8 cellular contexts compared by ENCODE assay signal in the genomic region with DNA sequence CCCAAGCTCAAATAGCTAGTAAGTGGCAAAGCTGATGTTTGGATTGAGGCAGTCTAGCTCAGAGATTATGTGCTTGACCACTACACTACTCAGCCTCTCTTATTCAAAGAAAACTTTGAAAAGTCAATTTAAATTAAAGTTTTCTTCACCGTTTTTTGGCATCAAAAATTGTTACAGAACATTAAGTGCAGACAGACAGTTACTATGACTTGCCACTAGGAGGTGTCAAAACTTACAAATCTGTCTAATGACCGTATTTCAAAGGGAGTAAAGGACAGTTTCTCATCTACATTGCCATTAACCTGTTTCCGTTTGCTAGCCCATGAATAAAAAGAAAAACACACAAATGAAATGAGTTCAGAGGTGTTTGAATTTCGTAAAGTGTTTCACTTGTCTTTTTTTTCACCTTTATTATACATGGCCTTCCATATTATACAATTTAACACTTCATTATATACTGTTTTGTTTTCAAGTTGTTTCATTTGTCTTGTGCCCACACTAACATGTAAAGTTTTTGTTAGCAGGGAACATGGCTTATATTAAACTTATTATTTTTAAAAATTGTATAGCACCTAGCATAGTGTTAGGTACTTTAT. TPM values are rescaled to one million over a fixed set of nuclear protein-coding genes. Genes with fewer than 3 reads are reported as not detected.
DNase-seq lines count a peak whose midpoint lies in the region; ATAC-seq and TF ChIP-seq lines count a peak whose summit lies in the region.

No MANE protein-coding gene starts in this region.

- POLR2A ChIA-PET in HEK293 (lab: Yijun Ruan, JAX) = no interaction called here
- POLR2A ChIA-PET in activated CD8-positive, alpha-beta T cell treated with anti-CD3 and anti-CD28 coated beads for 36 hours (lab: Charles Lee) = no interaction called here

- H3K4me1 ChIP-seq in HEK293 (ENCODE audit: control insufficient read depth, insufficient read depth, low read length) (no peaks in the 10 kb centered on the region), hepatocyte (ENCODE audit: insufficient read depth) (no peaks in the 10 kb centered on the region)

- H3K36me3 ChIP-seq in HEK293 (ENCODE audit: control insufficient read depth in 2 of 2, insufficient read depth in 1 of 2, low read length in 2 of 2) = no peaks in the 10 kb centered on the region
- H3K36me3 ChIP-seq in hepatocyte (replicated peaks; ENCODE audit: insufficient read depth, low read depth) = no peaks in the 10 kb centered on the region

- H3K27ac Mint-ChIP-seq in activated naive CD4-positive, alpha-beta T cell treated with anti-CD3 and anti-CD28 coated beads, Interleukin-2, amount 50 U/mL, for 72 hours = no peak overlapping the region
- no peak overlapping the region for H3K27ac Mint-ChIP-seq in activated CD8-positive, alpha-beta T cell treated with anti-CD3 and anti-CD28 coated beads for 36 hours
- H3K27ac Mint-ChIP-seq in stimulated activated naive CD8-positive, alpha-beta T cell treated with anti-CD3 and anti-CD28 coated beads, Interleukin-15, amount 100 ng/mL, for 72 hours = no peak overlapping the region

- H3K36me3 Mint-ChIP-seq in activated naive CD4-positive, alpha-beta T cell treated with anti-CD3 and anti-CD28 coated beads, Interleukin-2, amount 50 U/mL, for 72 hours = no peaks in the 10 kb centered on the region
- no peaks in the 10 kb centered on the region for H3K36me3 Mint-ChIP-seq in activated CD8-positive, alpha-beta T cell treated with anti-CD3 and anti-CD28 coated beads for 36 hours (ENCODE audit: low read depth)

- no peak overlapping the region for H2AFZ ChIP-seq in hepatocyte

- peak; percentile 73 to 74 for ATAC-seq in activated naive CD4-positive, alpha-beta T cell treated with anti-CD3 and anti-CD28 coated beads, Interleukin-2, amount 50 U/mL, for 72 hours
- ATAC-seq in activated CD8-positive, alpha-beta T cell treated with anti-CD3 and anti-CD28 coated beads for 36 hours = peak; percentile 95
- peak; percentile 72 for ATAC-seq in stimulated activated naive CD8-positive, alpha-beta T cell treated with anti-CD3 and anti-CD28 coated beads, Interleukin-15, amount 100 ng/mL, for 72 hours
- ATAC-seq in GM18505 (IDR thresholded peaks at IDR 0.05; ENCODE audit: unreplicated experiment) = no peak

- H3K9me3 Mint-ChIP-seq in activated naive CD4-positive, alpha-beta T cell treated with anti-CD3 and anti-CD28 coated beads, Interleukin-2, amount 50 U/mL, for 72 hours = no peaks in the 10 kb centered on the region
- H3K9me3 Mint-ChIP-seq in activated CD8-positive, alpha-beta T cell treated with anti-CD3 and anti-CD28 coated beads for 36 hours = no peaks in the 10 kb centered on the region
- H3K9me3 Mint-ChIP-seq in stimulated activated naive CD8-positive, alpha-beta T cell treated with anti-CD3 and anti-CD28 coated beads, Interleukin-15, amount 100 ng/mL, for 72 hours = no peaks in the 10 kb centered on the region

- no peaks in the 10 kb centered on the region for H3K9me3 ChIP-seq in HEK293 (ENCODE audit: control insufficient read depth, insufficient read depth, low read depth, low read length)
- H3K9me3 ChIP-seq in hepatocyte (ENCODE audit: low read depth) = no peaks in the 10 kb centered on the region

- no peak overlapping the region for H3K4me2 ChIP-seq in hepatocyte

- no peak overlapping the region for H3K4me3 Mint-ChIP-seq in activated CD8-positive, alpha-beta T cell treated with anti-CD3 and anti-CD28 coated beads for 36 hours
- H3K4me3 Mint-ChIP-seq in stimulated activated naive CD8-positive, alpha-beta T cell treated with anti-CD3 and anti-CD28 coated beads, Interleukin-15, amount 100 ng/mL, for 72 hours = no peak overlapping the region

- H3K4me3 ChIP-seq in HEK293 (ENCODE audit: low read depth, low read length) = no peak overlapping the region
- no peak overlapping the region for H3K4me3 ChIP-seq in hepatocyte

- H3K79me2 ChIP-seq in hepatocyte = no peaks in the 10 kb centered on the region

- no peak for TF ChIP-seq POLR2A in GM18505 (IDR thresholded peaks at IDR 0.05; ENCODE audit: borderline replicate concordance, extremely low read depth, insufficient read depth, insufficient read length)

- TF ChIP-seq CTCF in HEK293 (tag by site-specific recombination; IDR thresholded peaks at IDR 0.05) = peak; percentile 11; the same call in 1 of the 2 replicates
- TF ChIP-seq CTCF in activated CD8-positive, alpha-beta T cell treated with anti-CD3 and anti-CD28 coated beads for 36 hours (IDR thresholded peaks at IDR 0.05) = peak; percentile 88
- peak; percentile 75 for TF ChIP-seq CTCF in hepatocyte (IDR thresholded peaks at IDR 0.05; ENCODE audit: poor library complexity)

- WGBS in hepatocyte (ENCODE audit: low lambda C conversion rate, missing lambda C conversion rate) = 9% methylated on average over 4 of the region's 4 CpGs

- intact Hi-C loops in activated CD8-positive, alpha-beta T cell treated with anti-CD3 and anti-CD28 coated beads for 36 hours (cut with micrococcal nuclease) = loop anchor here (1.0 to 10.0 kb wide), 2 partner anchors 41 to 123 kb away; no protein-coding TSS in a partner anchor

- H3K9me2 ChIP-seq in hepatocyte (replicated peaks; ENCODE audit: insufficient read depth) = no peaks in the 10 kb centered on the region

- DNase-seq in activated naive CD4-positive, alpha-beta T cell treated with anti-CD3 and anti-CD28 coated beads, Interleukin-2, amount 50 U/mL, for 72 hours (ENCODE audit: low spot score in 2 of 2) = no peak
- no peak for DNase-seq in activated naive CD4-positive, alpha-beta T cell (lab: John Stamatoyannopoulos, UW)
- DNase-seq in NCI-H2029 (lab: John Stamatoyannopoulos, UW) (peak; percentile 57), hepatocyte (ENCODE audit: low spot score) (peak; percentile 59)
- DNase-seq in activated CD8-positive, alpha-beta T cell treated with anti-CD3 and anti-CD28 coated beads for 36 hours = no peak
- DNase-seq in stimulated activated naive CD8-positive, alpha-beta T cell treated with anti-CD3 and anti-CD28 coated beads, Interleukin-15, amount 100 ng/mL, for 72 hours = no peak

- H3K27me3 Mint-ChIP-seq in activated CD8-positive, alpha-beta T cell treated with anti-CD3 and anti-CD28 coated beads for 36 hours = peaks cover 3% of the 10 kb centered on the region
- H3K27me3 Mint-ChIP-seq in stimulated activated naive CD8-positive, alpha-beta T cell treated with anti-CD3 and anti-CD28 coated beads, Interleukin-15, amount 100 ng/mL, for 72 hours = no peaks in the 10 kb centered on the region

- no peaks in the 10 kb centered on the region for H3K4me1 Mint-ChIP-seq in activated CD8-positive, alpha-beta T cell treated with anti-CD3 and anti-CD28 coated beads for 36 hours (ENCODE audit: low read depth)
- H3K4me1 Mint-ChIP-seq in stimulated activated naive CD8-positive, alpha-beta T cell treated with anti-CD3 and anti-CD28 coated beads, Interleukin-15, amount 100 ng/mL, for 72 hours = no peaks in the 10 kb centered on the region

- CTCF ChIA-PET in HEK293 (lab: Yijun Ruan, JAX) = interaction anchor here (0.6 to 5.1 kb wide), 15 partner anchors 8 to 545 kb away, joined by 3 to 48 read pairs (median 3); no protein-coding TSS in a partner anchor
- CTCF ChIA-PET in activated CD8-positive, alpha-beta T cell treated with anti-CD3 and anti-CD28 coated beads for 36 hours (lab: Charles Lee) = interaction anchor here (0.6 to 5.3 kb wide), 31 partner anchors 8 to 283 kb away, joined by 3 to 96 read pairs (median 4); partner anchors contain the start of genes DIPK1A and MTF2

- no peaks in the 10 kb centered on the region for H4K20me1 ChIP-seq in hepatocyte (ENCODE audit: insufficient read depth, poor library complexity, severe bottlenecking)

- H3K27ac ChIP-seq in HEK293 (ENCODE audit: extremely low read depth, low read depth, low read length) (no peak overlapping the region), hepatocyte (no peak overlapping the region)

- H3K27me3 ChIP-seq in hepatocyte = no peaks in the 10 kb centered on the region

TF ChIP-seq in HEK293, 187 proteins besides CTCF, POLR2A, EP300 and RAD21:
- TF ChIP-seq ZNF266 (tag by site-specific recombination; IDR thresholded peaks at IDR 0.05; ENCODE audit: low read depth) (no peak), ZFP69B (tag by site-specific recombination; IDR thresholded peaks at IDR 0.05) (no peak), ZNF830 (tag by site-specific recombination; IDR thresholded peaks at IDR 0.05; ENCODE audit: low read depth) (no peak), ZNF473 (tag by site-specific recombination; IDR thresholded peaks at IDR 0.05) (no peak), ZNF571 (tag by site-specific recombination; IDR thresholded peaks at IDR 0.05) (no peak), ZNF654 (tag by site-specific recombination; IDR thresholded peaks at IDR 0.05; ENCODE audit: low read depth) (peak; percentile 79), ZNF184 (tag by site-specific recombination; IDR thresholded peaks at IDR 0.05) (no peak)
- TF ChIP-seq, protein P1, sequence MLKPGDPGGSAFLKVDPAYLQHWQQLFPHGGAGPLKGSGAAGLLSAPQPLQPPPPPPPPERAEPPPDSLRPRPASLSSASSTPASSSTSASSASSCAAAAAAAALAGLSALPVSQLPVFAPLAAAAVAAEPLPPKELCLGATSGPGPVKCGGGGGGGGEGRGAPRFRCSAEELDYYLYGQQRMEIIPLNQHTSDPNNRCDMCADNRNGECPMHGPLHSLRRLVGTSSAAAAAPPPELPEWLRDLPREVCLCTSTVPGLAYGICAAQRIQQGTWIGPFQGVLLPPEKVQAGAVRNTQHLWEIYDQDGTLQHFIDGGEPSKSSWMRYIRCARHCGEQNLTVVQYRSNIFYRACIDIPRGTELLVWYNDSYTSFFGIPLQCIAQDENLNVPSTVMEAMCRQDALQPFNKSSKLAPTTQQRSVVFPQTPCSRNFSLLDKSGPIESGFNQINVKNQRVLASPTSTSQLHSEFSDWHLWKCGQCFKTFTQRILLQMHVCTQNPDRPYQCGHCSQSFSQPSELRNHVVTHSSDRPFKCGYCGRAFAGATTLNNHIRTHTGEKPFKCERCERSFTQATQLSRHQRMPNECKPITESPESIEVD (tag by site-specific recombination; IDR thresholded peaks at IDR 0.05) = peak; percentile 68

RNA-seq across cellular contexts. Expression of gene MTF2, which starts 57.4 kb away (rescaled TPM):
- total RNA-seq in activated naive CD4-positive, alpha-beta T cell treated with anti-CD3 and anti-CD28 coated beads, Interleukin-2, amount 50 U/mL, for 72 hours = 10 to 100 TPM; 69.7 to 98.7 TPM
- 10 to 100 TPM; 65.0 to 70.9 TPM for total RNA-seq in activated CD8-positive, alpha-beta T cell treated with anti-CD3 and anti-CD28 coated beads for 36 hours
- 29.7 and 30.5 TPM in 2 replicates for total RNA-seq in hepatocyte
- 37.7 and 49.3 TPM in 2 replicates for polyA plus RNA-seq in hepatocyte

Comparison
In these comparisons a context has a peak if more than half of its experiments do, and no peak if none do; other contexts are left out.
1. DNase-seq: peak in NCI-H2029 (single experiment) and hepatocyte (single experiment); none in activated naive CD4-positive, alpha-beta T cell treated with anti-CD3 and anti-CD28 coated beads, Interleukin-2, amount 50 U/mL, for 72 hours (0 of 2), activated naive CD4-positive, alpha-beta T cell (0 of 4), activated CD8-positive, alpha-beta T cell treated with anti-CD3 and anti-CD28 coated beads for 36 hours (single experiment) and stimulated activated naive CD8-positive, alpha-beta T cell treated with anti-CD3 and anti-CD28 coated beads, Interleukin-15, amount 100 ng/mL, for 72 hours (0 of 2).
2. CTCF ChIP-seq: peak in every context shown above with its lines; median percentile 88 in activated CD8-positive, alpha-beta T cell treated with anti-CD3 and anti-CD28 coated beads for 36 hours; 75 in hepatocyte; 11 in HEK293.